26 cellular contexts compared by ENCODE assay signal in genomic region chr3:175764722-175765121, GRCh38.
"Had no signal": no experiment of that assay in that cellular context is flagged by ENCODE, and none has a peak within 500 bp of the region (broad histone marks: within the 10 kb centered on the region; RNA-seq: fewer than 3 reads in every experiment).

No MANE protein-coding gene starts in this region.

- H3K9me3 ChIP-seq: ovary, psoas muscle, right lobe of liver, stomach, thoracic aorta, thyroid gland, tibial nerve, upper lobe of left lung, vagina had no signal

- H3K36me3 ChIP-seq: neural progenitor cell, ovary, right lobe of liver, stomach, thoracic aorta, thyroid gland, tibial nerve, upper lobe of left lung, vagina had no signal

- DNase-seq: naive thymus-derived CD4-positive, alpha-beta T cell; natural killer cell; occipital lobe; ovary; posterior cingulate gyrus; psoas muscle; right cardiac atrium; right lobe of liver; stimulated activated CD4-positive, alpha-beta T cell treated with anti-CD3 and anti-CD28 coated beads, Interleukin-15, amount 100 ng/mL, for 24 hours; stimulated activated CD4-positive, alpha-beta T cell treated with anti-CD3 and anti-CD28 coated beads, Interleukin-2, amount 100 ng/mL, for 24 hours; stimulated activated CD4-positive, alpha-beta T cell treated with anti-CD3 and anti-CD28 coated beads, Interleukin-2, amount 100 ng/mL, for 48 hours; stimulated activated CD4-positive, alpha-beta T cell treated with anti-CD3 and anti-CD28 coated beads, Interleukin-4, amount 100 ng/mL, for 24 hours; stimulated activated naive B cell treated with anti-CD40 and anti-IgM and Interleukin-4, amounts not matched to agents 10 μg/mL and 1 μg/mL and 100 μg/mL, for 72 hours; stimulated activated naive CD4-positive, alpha-beta T cell treated with Interleukin-2 at 50 U/mL for 16 hours; stomach; thyroid gland; trophoblast cell; upper lobe of left lung had no signal

- ATAC-seq: naive thymus-derived CD4-positive, alpha-beta T cell; natural killer cell; psoas muscle; right cardiac atrium; right lobe of liver; stimulated activated effector memory CD8-positive, alpha-beta T cell treated with anti-CD3 and anti-CD28 coated beads, Interleukin-12 subunit alpha, Interleukin-12 subunit beta, amount 100 ng/mL, for 72 hours; stimulated activated naive B cell treated with anti-CD40 and anti-IgM and Interleukin-4, amounts not matched to agents 10 μg/mL and 1 μg/mL and 100 μg/mL, for 72 hours had no signal

- H3K4me1 ChIP-seq: neural progenitor cell, parathyroid adenoma, psoas muscle, right lobe of liver, stomach, thyroid gland, upper lobe of left lung, vagina had no signal

- H3K4me3 ChIP-seq: neural progenitor cell, ovary, psoas muscle, right lobe of liver, skin epidermis, smooth muscle cell, stomach, thoracic aorta, thyroid gland, tibial nerve, upper lobe of left lung, vagina had no signal

- H3K27ac ChIP-seq: neural progenitor cell, ovary, parathyroid adenoma, psoas muscle, right lobe of liver, skin epidermis, stomach, thoracic aorta, thyroid gland, tibial nerve, upper lobe of left lung, vagina had no signal

- H3K27me3 ChIP-seq: neural progenitor cell, ovary, right lobe of liver, stomach, thyroid gland, tibial nerve, upper lobe of left lung, vagina had no signal
